26 cellular contexts compared by ENCODE assay signal in genomic region chr3:166760114-166760513, GRCh38.
A peak's percentile ranks its signal among the peaks of the same experiment; 100 is the strongest.
DNase-seq lines count a peak whose midpoint lies in the region; ATAC-seq, FAIRE-seq and TF ChIP-seq lines count a peak whose summit lies in the region.
"Had no signal": no experiment of that assay in that cellular context is flagged by ENCODE, and none has a peak within 500 bp of the region (broad histone marks: within the 10 kb centered on the region; RNA-seq: fewer than 3 reads in every experiment).

No MANE protein-coding gene starts in this region.

- intact Hi-C loops in PC-9 (cut with micrococcal nuclease; ENCODE audit: unreplicated experiment) (no loop called here), GM12878 (cut with micrococcal nuclease; ENCODE audit: unreplicated experiment) (no loop called here), body of pancreas (cut with DNase I) (no loop called here)

- BruUV-seq in PC-9 (replicated peaks; lab: Mats Ljungman, UMichigan) (no TSS peak), GM12878 (replicated peaks; lab: Mats Ljungman, UMichigan) (no TSS peak)

- no peaks in the 10 kb centered on the region; the same call in 1 of the 2 replicates for H3F3A ChIP-seq in PC-9 (ENCODE audit: insufficient read depth, low read depth)

- H3K36me3 ChIP-seq in PC-9 (ENCODE audit: low read depth), result no peaks in the 10 kb centered on the region
- no peaks in the 10 kb centered on the region for H3K36me3 ChIP-seq in GM12878 (ENCODE audit: control insufficient read depth in 2 of 2, insufficient read depth in 2 of 2, low read length in 1 of 2)
- H3K36me3 ChIP-seq in body of pancreas (replicated peaks in 1 of 2; ENCODE audit: insufficient read depth in 1 of 2, low read depth in 2 of 2), result no peaks in the 10 kb centered on the region
- H3K36me3 ChIP-seq: BE2C, BLaER1 had no signal

- H3K4me3 ChIP-seq in PC-9 (no peak overlapping the region), GM12878 (no peak overlapping the region), body of pancreas (no peak overlapping the region)
- H3K4me3 ChIP-seq: BLaER1 had no signal

- DNase-seq in PC-9 (no peak), GM12878 (ENCODE audit: low read depth, low spot score) (no peak), epidermal melanocyte (ENCODE audit: insufficient read length, low spot score) (no peak), cortex of kidney (lab: John Stamatoyannopoulos, UW) (no peak), dedifferentiated amniotic fluid mesenchymal stem cell (ENCODE audit: extremely low spot score) (no peak), body of pancreas (no peak)
- DNase-seq: 8988T; ACHN; BE2C; C1 segment of cervical spinal cord; CD4-positive, alpha-beta memory T cell; CD4-positive, CD25-positive, alpha-beta regulatory T cell; CD8-positive, alpha-beta memory T cell; COR-L47; DMS 273 treated with DMSO at 0.1 percent for 48 hours; DMS153; DMS53; DMS79; DND-41; EL; GDM1 had no signal

- H4K20me1 ChIP-seq in PC-9 (ENCODE audit: insufficient read depth), result no peaks in the 10 kb centered on the region
- no peaks in the 10 kb centered on the region for H4K20me1 ChIP-seq in GM12878 (ENCODE audit: control insufficient read depth, insufficient read depth)
- H4K20me1 ChIP-seq: BLaER1 had no signal

- H3K27ac ChIP-seq in PC-9 (no peak overlapping the region), GM12878 (ENCODE audit: control insufficient read depth, insufficient read depth) (no peak overlapping the region), body of pancreas (no peak overlapping the region)
- H3K27ac ChIP-seq: BLaER1 had no signal

- POLR2A ChIA-PET in PC-9 (lab: Charles Lee; ENCODE audit: unreplicated experiment), result no interaction called here
- POLR2A ChIA-PET in GM12878 (lab: Charles Lee), result no interaction called here

- WGBS in GM12878 (ENCODE audit: insufficient coverage, insufficient replicate concordance, low lambda C conversion rate, missing lambda C conversion rate), result 29% methylated on average over 8 of the region's 8 CpGs
- 66 to 71% methylated on average over 8 of the region's 8 CpGs for WGBS in body of pancreas, 2 donors

- ATAC-seq in GM18867 (IDR thresholded peaks at IDR 0.05; ENCODE audit: unreplicated experiment) (peak; percentile 81), GM12878 (peak; percentile 71), body of pancreas (no peak)

- H2AFZ ChIP-seq in PC-9 (0 out of 2 replicates have a peak overlapping the region, but pooled peaks have one; percentile 12), GM12878 (ENCODE audit: control insufficient read depth, low read depth, low read length) (no peak overlapping the region)

- RAD21 ChIA-PET in GM12878 (lab: Charles Lee; ENCODE audit: unreplicated experiment), result no interaction called here

- H3K4me1 ChIP-seq in PC-9 (replicated peaks; ENCODE audit: insufficient read depth), result no peaks in the 10 kb centered on the region
- no peaks in the 10 kb centered on the region for H3K4me1 ChIP-seq in GM12878 (ENCODE audit: control insufficient read depth, insufficient read depth, low read length)
- H3K4me1 ChIP-seq in body of pancreas, result no peaks in the 10 kb centered on the region
- H3K4me1 ChIP-seq: BE2C, BLaER1 had no signal

- FAIRE-seq in GM12878 (lab: Jason Lieb, UNC), result no peak
- FAIRE-seq: A204.1, GM12892, GM18507 had no signal

- H3K9ac ChIP-seq in GM12878 (ENCODE audit: control insufficient read depth, insufficient read depth, low read length), result no peak overlapping the region
- H3K9ac ChIP-seq: BLaER1 had no signal

- no peak for TF ChIP-seq EP300 in GM12878 (IDR thresholded peaks at IDR 0.05; ENCODE audit: borderline replicate concordance in 1 of 2, control insufficient read depth in 1 of 2, low read depth in 2 of 2, low read length in 2 of 2)

- in situ Hi-C loops in GM12878 (cut with MboI), result no loop called here

- no peaks in the 10 kb centered on the region for H3K9me2 ChIP-seq in PC-9 (ENCODE audit: insufficient read depth)

- no peak for TF ChIP-seq POLR2A in GM12878 (IDR thresholded peaks at IDR 0.05; ENCODE audit: low read depth, low read length)
- TF ChIP-seq POLR2A in body of pancreas (IDR thresholded peaks at IDR 0.05), result no peak

- no peak for TF ChIP-seq RAD21 in GM12878 (IDR thresholded peaks at IDR 0.05; ENCODE audit: insufficient read depth, low read depth, low read length)

- SMC1A ChIA-PET in GM12878 (lab: Charles Lee; ENCODE audit: uncharacterized antibody, unreplicated experiment), result interaction anchor here (0.9 kb wide), 1 partner anchor 78 kb away, joined by 3 read pairs; no protein-coding TSS in a partner anchor

- peaks cover 8% of the 10 kb centered on the region; the same call in 1 of the 2 replicates for H3K9me3 ChIP-seq in PC-9 (ENCODE audit: insufficient read depth, low read depth)
- peaks cover 2% of the 10 kb centered on the region; the same call in 1 of the 3 replicates for H3K9me3 ChIP-seq in GM12878 (replicated peaks; ENCODE audit: control insufficient read depth, insufficient read depth, low read length)
- peaks cover 0 to 8% (median 0%) of the 10 kb centered on the region in 3 donors for H3K9me3 ChIP-seq in body of pancreas
- H3K9me3 ChIP-seq: BE2C had no signal

- no peaks in the 10 kb centered on the region for H3K79me2 ChIP-seq in PC-9 (ENCODE audit: low read depth)
- no peaks in the 10 kb centered on the region for H3K79me2 ChIP-seq in GM12878 (ENCODE audit: control insufficient read depth, insufficient read depth, low read length)

- H3K4me2 ChIP-seq in PC-9 (no peak overlapping the region), GM12878 (ENCODE audit: control insufficient read depth, insufficient read depth) (no peak overlapping the region)
- H3K4me2 ChIP-seq: BLaER1 had no signal

- CTCF ChIA-PET in PC-9 (lab: Charles Lee), result no interaction called here
- CTCF ChIA-PET in GM12878 (lab: Yijun Ruan, JAX), result interaction anchor here (0.6 kb wide), 1 partner anchor 33 kb away, joined by 3 read pairs; no protein-coding TSS in a partner anchor

- no peak for TF ChIP-seq CTCF in PC-9 (conservative IDR thresholded peaks at IDR 0.05)
- TF ChIP-seq CTCF in GM12878 (IDR thresholded peaks at IDR 0.05 in 2 of 3, conservative IDR thresholded peaks at IDR 0.05 in 1 of 3; ENCODE audit: control insufficient read depth in 2 of 3, extremely low read depth in 1 of 3, insufficient read depth in 1 of 3, low read depth in 3 of 3, low read length in 3 of 3), result no peak
- TF ChIP-seq CTCF in body of pancreas (IDR thresholded peaks at IDR 0.05), result no peak

- H3K27me3 ChIP-seq in PC-9 (ENCODE audit: insufficient read depth, low read depth), result no peaks in the 10 kb centered on the region
- H3K27me3 ChIP-seq in GM12878 (replicated peaks in 1 of 2; ENCODE audit: control insufficient read depth in 2 of 2, insufficient read depth in 2 of 2, low read length in 1 of 2), result no peaks in the 10 kb centered on the region
- no peaks in the 10 kb centered on the region for H3K27me3 ChIP-seq in body of pancreas
- H3K27me3 ChIP-seq: BE2C, BLaER1 had no signal

TF ChIP-seq in GM12878, 131 proteins besides CTCF, POLR2A, EP300 and RAD21 (continues in another document):
- TF ChIP-seq SKIL (IDR thresholded peaks at IDR 0.05; ENCODE audit: low read depth, poor library complexity, severe bottlenecking) (no peak), SREBF1 (IDR thresholded peaks at IDR 0.05; ENCODE audit: low read length) (no peak), E4F1 (IDR thresholded peaks at IDR 0.05; ENCODE audit: borderline replicate concordance, partially characterized antibody) (no peak), HDAC6 (IDR thresholded peaks at IDR 0.05; ENCODE audit: unreplicated experiment) (no peak), MEF2B (IDR thresholded peaks at IDR 0.05; ENCODE audit: partially characterized antibody, poor library complexity, severe bottlenecking) (no peak), MTA3 (IDR thresholded peaks at IDR 0.05; ENCODE audit: borderline replicate concordance, low read length) (no peak), ELK1 (IDR thresholded peaks at IDR 0.05; ENCODE audit: low read depth, low read length) (no peak), CBX5 (IDR thresholded peaks at IDR 0.05; ENCODE audit: low read depth) (no peak)
